ENCODE assay signal across 26 cellular contexts in the genomic region with DNA sequence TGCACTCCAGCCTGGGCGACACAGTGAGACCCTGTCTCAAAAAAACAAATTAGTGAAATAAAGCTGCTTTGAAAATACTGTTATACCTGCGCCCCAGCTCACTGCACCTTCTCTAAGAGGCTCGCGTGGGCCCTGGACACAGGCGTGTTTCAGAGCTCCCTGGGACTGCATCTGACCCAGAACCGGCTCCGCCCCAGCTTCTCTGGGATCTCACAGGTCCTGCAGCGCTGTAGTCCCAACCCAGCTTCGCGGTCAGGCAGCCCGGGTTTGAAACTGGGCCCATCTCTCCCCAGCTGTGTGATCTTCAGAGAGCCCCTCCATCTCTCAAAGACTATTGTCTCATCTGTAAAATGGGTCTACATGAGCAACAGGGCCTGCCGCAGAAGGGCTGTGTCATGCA. TPM values are rescaled to one million over a fixed set of nuclear protein-coding genes. Genes with fewer than 3 reads are reported as not detected.
"Had no signal": no experiment of that assay in that cellular context is flagged by ENCODE, and none has a peak within 500 bp of the region (broad histone marks: within the 10 kb centered on the region; RNA-seq: fewer than 3 reads in every experiment).

No MANE protein-coding gene starts in this region.

- H3K4me1 ChIP-seq: Peyer's patch, SJCRH30 had no signal

- H3K27ac Mint-ChIP-seq: activated CD8-positive, alpha-beta T cell treated with anti-CD3 and anti-CD28 coated beads, Interleukin-2, amount 10 ng/mL, durations not matched to agents 7 days and 5 days; activated naive CD4-positive, alpha-beta T cell treated with anti-CD3 and anti-CD28 coated beads, Interleukin-2, amount 50 U/mL, for 72 hours; activated naive CD8-positive, alpha-beta T cell treated with anti-CD3 and anti-CD28 coated beads, Interleukin-2, amount 50 U/mL, for 24 hours; brain had no signal

- H3K36me3 ChIP-seq: Peyer's patch, SJCRH30, WERI-Rb-1 had no signal

- H3K4me1 Mint-ChIP-seq: activated naive CD8-positive, alpha-beta T cell treated with anti-CD3 and anti-CD28 coated beads, Interleukin-2, amount 50 U/mL, for 24 hours had no signal

- H3K4me3 ChIP-seq: K562, Peyer's patch, SJCRH30 had no signal

- H3K9me3 Mint-ChIP-seq: activated naive CD4-positive, alpha-beta T cell treated with anti-CD3 and anti-CD28 coated beads, Interleukin-2, amount 50 U/mL, for 72 hours; activated naive CD8-positive, alpha-beta T cell treated with anti-CD3 and anti-CD28 coated beads, Interleukin-2, amount 50 U/mL, for 24 hours; activated T-cell treated with anti-CD3 and anti-CD28 coated beads, Interleukin-2, amount 50 U/mL, for 4 hours had no signal

- H3K27me3 Mint-ChIP-seq: brain had no signal

- H3K4me3 Mint-ChIP-seq: activated CD8-positive, alpha-beta T cell treated with anti-CD3 and anti-CD28 coated beads, Interleukin-2, amount 10 ng/mL, durations not matched to agents 7 days and 5 days; activated naive CD8-positive, alpha-beta T cell treated with anti-CD3 and anti-CD28 coated beads, Interleukin-2, amount 50 U/mL, for 24 hours; activated T-cell treated with anti-CD3 and anti-CD28 coated beads, Interleukin-2, amount 50 U/mL, for 4 hours; brain had no signal

- H3K36me3 Mint-ChIP-seq: activated naive CD4-positive, alpha-beta T cell treated with anti-CD3 and anti-CD28 coated beads, Interleukin-2, amount 50 U/mL, for 72 hours had no signal

- H3K9me3 ChIP-seq: Peyer's patch, SJCRH30, SK-N-SH had no signal

- H3K27ac ChIP-seq: Peyer's patch, RWPE1, SJCRH30, WERI-Rb-1 had no signal

- H3K4me2 ChIP-seq: SK-N-SH had no signal

- DNase-seq: activated CD4-positive, alpha-beta T cell treated with anti-CD3 and anti-CD28 coated beads for 4 hours; activated CD4-positive, alpha-beta T cell treated with anti-CD3 and anti-CD28 coated beads, Interleukin-2, amount 50 U/mL, for 4 hours; activated CD8-positive, alpha-beta T cell treated with anti-CD3 and anti-CD28 coated beads, Interleukin-2, amount 10 ng/mL, durations not matched to agents 7 days and 5 days; activated naive CD4-positive, alpha-beta T cell treated with Interleukin-2 at 50 U/mL for 16 hours; activated naive CD8-positive, alpha-beta T cell treated with anti-CD3 and anti-CD28 coated beads, Interleukin-2, amount 50 U/mL, for 24 hours; activated T-cell treated with anti-CD3 and anti-CD28 coated beads, Interleukin-2, amount 50 U/mL, for 4 hours; amniotic stem cell; Karpas-422; NCI-H1105 treated with DMSO at 0.1 percent for 48 hours; NCI-H1436 treated with DMSO at 0.1 percent for 48 hours; NCI-H187; NCI-H2081; NCI-H446; NCI-H524; Right ventricle myocardium superior; SJCRH30; SK-N-SH; T-helper 1 cell had no signal

- ATAC-seq: activated CD4-positive, CD25-positive, alpha-beta regulatory T cell treated with anti-CD3 and anti-CD28 coated beads, Interleukin-2, amount 50 U/mL, for 24 hours; activated CD8-positive, alpha-beta T cell treated with anti-CD3 and anti-CD28 coated beads, Interleukin-2, amount 10 ng/mL, durations not matched to agents 7 days and 5 days; activated naive CD4-positive, alpha-beta T cell treated with anti-CD3 and anti-CD28 coated beads, Interleukin-2, amount 50 U/mL, for 72 hours; activated naive CD8-positive, alpha-beta T cell treated with anti-CD3 and anti-CD28 coated beads, Interleukin-2, amount 50 U/mL, for 24 hours; activated T-cell treated with anti-CD3 and anti-CD28 coated beads, Interleukin-2, amount 50 U/mL, for 4 hours; K562 had no signal

- H3K27me3 ChIP-seq: Peyer's patch had no signal

RNA-seq across cellular contexts. Expression of a gene that starts 7.5 kb away (rescaled TPM):
- total RNA-seq: activated CD8-positive, alpha-beta T cell treated with anti-CD3 and anti-CD28 coated beads, Interleukin-2, amount 10 ng/mL, durations not matched to agents 7 days and 5 days; activated naive CD4-positive, alpha-beta T cell treated with anti-CD3 and anti-CD28 coated beads, Interleukin-2, amount 50 U/mL, for 72 hours; activated T-cell treated with anti-CD3 and anti-CD28 coated beads, Interleukin-2, amount 50 U/mL, for 4 hours; K562; Right ventricle myocardium superior; SJCRH30; T-helper 2 cell treated with Interferon-gamma antibody and Interleukin-4, amounts not matched to agents 100 ng/mL and 5 ng/mL, for 36 hours had no signal
